ENCODE assay signal across 38 cellular contexts in genomic region chr3:150968341-150968740, GRCh38. TPM values are rescaled to one million over a fixed set of nuclear protein-coding genes. Genes with fewer than 3 reads are reported as not detected.
"Had no signal": no experiment of that assay in that cellular context is flagged by ENCODE, and none has a peak within 500 bp of the region (broad histone marks: within the 10 kb centered on the region; RNA-seq: fewer than 3 reads in every experiment).

No MANE protein-coding gene starts in this region.

- H3K27ac Mint-ChIP-seq: activated CD4-positive, alpha-beta memory T cell treated with anti-CD3 and anti-CD28 coated beads for 36 hours; activated CD4-positive, alpha-beta T cell treated with anti-CD3 and anti-CD28 coated beads for 36 hours; activated CD4-positive, alpha-beta T cell treated with anti-CD3 and anti-CD28 coated beads, Interleukin-2, amount 10 ng/mL, durations not matched to agents 24 days and 14 days; activated CD8-positive, alpha-beta memory T cell treated with anti-CD3 and anti-CD28 coated beads, Interleukin-2, amount 10 ng/mL, durations not matched to agents 7 days and 5 days; activated CD8-positive, alpha-beta T cell treated with anti-CD3 and anti-CD28 coated beads, Interleukin-2, amount 10 ng/mL, durations not matched to agents 7 days and 5 days; activated naive CD4-positive, alpha-beta T cell treated with anti-CD3 and anti-CD28 coated beads for 36 hours; activated naive CD4-positive, alpha-beta T cell treated with anti-CD3 and anti-CD28 coated beads, Interleukin-2, amount 50 U/mL, for 24 hours; activated naive CD8-positive, alpha-beta T cell treated with anti-CD3 and anti-CD28 coated beads for 36 hours; activated naive CD8-positive, alpha-beta T cell treated with anti-CD3 and anti-CD28 coated beads, Interleukin-2, amount 50 U/mL, for 24 hours; activated T-helper 1 cell treated with anti-CD3 and anti-CD28 coated beads, Interleukin-12 subunit alpha, Interleukin-12 subunit beta, Interleukin-2, Interleukin-4 antibody, amounts not matched to agents 30 ng/mL and 10 ng/mL and 1 ng/mL, durations not matched to agents 14 hours and 24 hours and 36 hours; activated T-helper 2 cell treated with anti-CD3 and anti-CD28 coated beads, Interferon-gamma antibody, Interleukin-2, Interleukin-4, amounts not matched to agents 10 μg/mL and 5 μg/mL and 100 μg/mL, durations not matched to agents 14 hours and 24 hours and 36 hours; T-helper 17 cell had no signal

- H3K36me3 ChIP-seq: adrenal gland, esophagus squamous epithelium had no signal

- DNase-seq: activated CD4-positive, alpha-beta memory T cell treated with anti-CD3 and anti-CD28 coated beads for 36 hours; activated CD4-positive, alpha-beta T cell treated with anti-CD3 and anti-CD28 coated beads for 36 hours; activated CD4-positive, alpha-beta T cell treated with anti-CD3 and anti-CD28 coated beads, Interleukin-2, amount 10 ng/mL, durations not matched to agents 24 days and 14 days; activated CD4-positive, CD25-positive, alpha-beta regulatory T cell; activated CD4-positive, CD25-positive, alpha-beta regulatory T cell treated with anti-CD3 and anti-CD28 coated beads, Interleukin-2, amount 50 U/mL, for 72 hours; activated CD8-positive, alpha-beta memory T cell treated with anti-CD3 and anti-CD28 coated beads, Interleukin-2, amount 10 ng/mL, durations not matched to agents 7 days and 5 days; activated CD8-positive, alpha-beta memory T cell treated with anti-CD3 and anti-CD28 coated beads, Interleukin-2, amount 50 U/mL, for 4 hours; activated CD8-positive, alpha-beta T cell treated with anti-CD3 and anti-CD28 coated beads, Interleukin-2, amount 10 ng/mL, durations not matched to agents 7 days and 5 days; activated effector memory CD4-positive, alpha-beta T cell treated with anti-CD3 and anti-CD28 coated beads, Interleukin-2, amount 50 U/mL, for 16 hours; activated naive CD4-positive, alpha-beta T cell treated with anti-CD3 and anti-CD28 coated beads for 36 hours; activated naive CD8-positive, alpha-beta T cell treated with anti-CD3 and anti-CD28 coated beads for 36 hours; activated naive CD8-positive, alpha-beta T cell treated with anti-CD3 and anti-CD28 coated beads, Interleukin-2, amount 50 U/mL, for 24 hours; activated T-cell treated with anti-CD3 and anti-CD28 coated beads, Interleukin-2, amount 50 U/mL, for 1 hour; activated T-cell treated with anti-CD3 and anti-CD28 coated beads, Interleukin-2, amount 50 U/mL, for 48 hours; adrenal gland; amygdala; aorta; body of pancreas; caudate nucleus; cortex of kidney; dermis blood vessel endothelial cell; effector CD8-positive, alpha-beta T cell; esophagus squamous epithelium; foreskin fibroblast; head of caudate nucleus; T-helper 1 cell; T-helper 17 cell had no signal

- H3K27me3 ChIP-seq: adrenal gland, body of pancreas had no signal

- H3K4me3 Mint-ChIP-seq: activated CD4-positive, alpha-beta memory T cell treated with anti-CD3 and anti-CD28 coated beads for 36 hours; activated CD4-positive, alpha-beta T cell treated with anti-CD3 and anti-CD28 coated beads for 36 hours; activated CD4-positive, alpha-beta T cell treated with anti-CD3 and anti-CD28 coated beads, Interleukin-2, amount 10 ng/mL, durations not matched to agents 24 days and 14 days; activated CD8-positive, alpha-beta memory T cell treated with anti-CD3 and anti-CD28 coated beads, Interleukin-2, amount 10 ng/mL, durations not matched to agents 7 days and 5 days; activated CD8-positive, alpha-beta T cell treated with anti-CD3 and anti-CD28 coated beads, Interleukin-2, amount 10 ng/mL, durations not matched to agents 7 days and 5 days; activated naive CD4-positive, alpha-beta T cell treated with anti-CD3 and anti-CD28 coated beads for 36 hours; activated naive CD4-positive, alpha-beta T cell treated with anti-CD3 and anti-CD28 coated beads, Interleukin-2, amount 50 U/mL, for 24 hours; activated naive CD8-positive, alpha-beta T cell treated with anti-CD3 and anti-CD28 coated beads for 36 hours; activated naive CD8-positive, alpha-beta T cell treated with anti-CD3 and anti-CD28 coated beads, Interleukin-2, amount 50 U/mL, for 24 hours; activated T-helper 1 cell treated with anti-CD3 and anti-CD28 coated beads, Interleukin-12 subunit alpha, Interleukin-12 subunit beta, Interleukin-2, Interleukin-4 antibody, amounts not matched to agents 30 ng/mL and 10 ng/mL and 1 ng/mL, durations not matched to agents 14 hours and 24 hours and 36 hours; T-helper 17 cell had no signal

- ATAC-seq: activated CD4-positive, alpha-beta T cell treated with anti-CD3 and anti-CD28 coated beads for 36 hours; activated CD8-positive, alpha-beta memory T cell treated with anti-CD3 and anti-CD28 coated beads, Interleukin-2, amount 10 ng/mL, durations not matched to agents 7 days and 5 days; activated CD8-positive, alpha-beta T cell treated with anti-CD3 and anti-CD28 coated beads, Interleukin-2, amount 10 ng/mL, durations not matched to agents 7 days and 5 days; activated naive CD8-positive, alpha-beta T cell treated with anti-CD3 and anti-CD28 coated beads, Interleukin-2, amount 50 U/mL, for 24 hours; body of pancreas; T-helper 17 cell had no signal

- H3K9me3 ChIP-seq: adrenal gland, body of pancreas, esophagus squamous epithelium had no signal

- H3K4me1 Mint-ChIP-seq: activated CD4-positive, alpha-beta T cell treated with anti-CD3 and anti-CD28 coated beads, Interleukin-2, amount 10 ng/mL, durations not matched to agents 24 days and 14 days; activated CD8-positive, alpha-beta memory T cell treated with anti-CD3 and anti-CD28 coated beads, Interleukin-2, amount 10 ng/mL, durations not matched to agents 7 days and 5 days; activated naive CD4-positive, alpha-beta T cell treated with anti-CD3 and anti-CD28 coated beads, Interleukin-2, amount 50 U/mL, for 24 hours; T-helper 17 cell had no signal

- FAIRE-seq: colon, endometrium, endothelial cell of umbilical vein, frontal cortex had no signal

- H3K27ac ChIP-seq: adrenal gland, body of pancreas, epithelial cell of prostate, esophagus squamous epithelium had no signal

- H3K4me1 ChIP-seq: body of pancreas, esophagus squamous epithelium had no signal

- H3K4me3 ChIP-seq: adrenal gland, body of pancreas, esophagus squamous epithelium had no signal

- H3K9me3 Mint-ChIP-seq: activated CD4-positive, alpha-beta memory T cell treated with anti-CD3 and anti-CD28 coated beads for 36 hours; activated CD4-positive, alpha-beta T cell treated with anti-CD3 and anti-CD28 coated beads, Interleukin-2, amount 10 ng/mL, durations not matched to agents 24 days and 14 days; activated naive CD4-positive, alpha-beta T cell treated with anti-CD3 and anti-CD28 coated beads for 36 hours; activated naive CD4-positive, alpha-beta T cell treated with anti-CD3 and anti-CD28 coated beads, Interleukin-2, amount 50 U/mL, for 24 hours; activated naive CD8-positive, alpha-beta T cell treated with anti-CD3 and anti-CD28 coated beads for 36 hours; activated naive CD8-positive, alpha-beta T cell treated with anti-CD3 and anti-CD28 coated beads, Interleukin-2, amount 50 U/mL, for 24 hours; activated T-helper 1 cell treated with anti-CD3 and anti-CD28 coated beads, Interleukin-12 subunit alpha, Interleukin-12 subunit beta, Interleukin-2, Interleukin-4 antibody, amounts not matched to agents 30 ng/mL and 10 ng/mL and 1 ng/mL, durations not matched to agents 14 hours and 24 hours and 36 hours; activated T-helper 2 cell treated with anti-CD3 and anti-CD28 coated beads, Interferon-gamma antibody, Interleukin-2, Interleukin-4, amounts not matched to agents 10 μg/mL and 5 μg/mL and 100 μg/mL, durations not matched to agents 14 hours and 24 hours and 36 hours had no signal

- H3K36me3 Mint-ChIP-seq: activated CD4-positive, alpha-beta memory T cell treated with anti-CD3 and anti-CD28 coated beads for 36 hours; activated CD8-positive, alpha-beta memory T cell treated with anti-CD3 and anti-CD28 coated beads, Interleukin-2, amount 10 ng/mL, durations not matched to agents 7 days and 5 days; activated naive CD4-positive, alpha-beta T cell treated with anti-CD3 and anti-CD28 coated beads, Interleukin-2, amount 50 U/mL, for 24 hours; activated naive CD8-positive, alpha-beta T cell treated with anti-CD3 and anti-CD28 coated beads for 36 hours had no signal

RNA-seq across cellular contexts. Expression of gene CLRN1, which starts 4.2 kb away (rescaled TPM):
- total RNA-seq: activated CD4-positive, alpha-beta memory T cell treated with anti-CD3 and anti-CD28 coated beads for 36 hours; activated CD4-positive, alpha-beta T cell treated with anti-CD3 and anti-CD28 coated beads for 36 hours; activated CD4-positive, alpha-beta T cell treated with anti-CD3 and anti-CD28 coated beads, Interleukin-2, amount 10 ng/mL, durations not matched to agents 24 days and 14 days; activated CD8-positive, alpha-beta memory T cell treated with anti-CD3 and anti-CD28 coated beads for 36 hours; activated CD8-positive, alpha-beta memory T cell treated with anti-CD3 and anti-CD28 coated beads, Interleukin-2, amount 10 ng/mL, durations not matched to agents 7 days and 5 days; activated CD8-positive, alpha-beta T cell treated with anti-CD3 and anti-CD28 coated beads, Interleukin-2, amount 10 ng/mL, durations not matched to agents 7 days and 5 days; activated naive CD4-positive, alpha-beta T cell treated with anti-CD3 and anti-CD28 coated beads for 36 hours; activated naive CD8-positive, alpha-beta T cell treated with anti-CD3 and anti-CD28 coated beads for 36 hours; activated T-helper 1 cell treated with anti-CD3 and anti-CD28 coated beads, Interleukin-12 subunit alpha, Interleukin-12 subunit beta, Interleukin-2, Interleukin-4 antibody, amounts not matched to agents 30 ng/mL and 10 ng/mL and 1 ng/mL, durations not matched to agents 14 hours and 24 hours and 36 hours; activated T-helper 2 cell treated with anti-CD3 and anti-CD28 coated beads, Interferon-gamma antibody, Interleukin-2, Interleukin-4, amounts not matched to agents 10 μg/mL and 5 μg/mL and 100 μg/mL, durations not matched to agents 14 hours and 24 hours and 36 hours; aorta; body of pancreas; chondrocyte; dermis blood vessel endothelial cell; endothelial cell of umbilical vein; esophagus squamous epithelium; frontal cortex; T-helper 17 cell had no signal
- polyA plus RNA-seq: aorta, endothelial cell of umbilical vein, esophagus had no signal
